21 cellular contexts compared by ENCODE assay signal in genomic region chr9:35380016-35380415, GRCh38.
DNase-seq lines count a peak whose midpoint lies in the region; ATAC-seq, FAIRE-seq and TF ChIP-seq lines count a peak whose summit lies in the region.
"Had no signal": no experiment of that assay in that cellular context is flagged by ENCODE, and none has a peak within 500 bp of the region (broad histone marks: within the 10 kb centered on the region; RNA-seq: fewer than 3 reads in every experiment).

No MANE protein-coding gene starts in this region.

- no peak for FAIRE-seq in HepG2 (lab: Jason Lieb, UNC)
- FAIRE-seq: A204.1, G401.6, GM12892, GM19239 had no signal

- H3K36me3 ChIP-seq in liver (ENCODE audit: control insufficient read depth in 4 of 4, insufficient read depth in 3 of 4, low read depth in 1 of 4, low read length in 3 of 4) = peaks cover 7 to 31% (median 19%) of the 10 kb centered on the region in 4 donors
- H3K36me3 ChIP-seq in HepG2 (replicated peaks in 1 of 2; ENCODE audit: control insufficient read depth in 1 of 2, insufficient read depth in 2 of 2, low read length in 2 of 2) = peaks cover 9 to 17% of the 10 kb centered on the region in 2 experiments; a peak in 4 of 5 replicates
- H3K36me3 ChIP-seq in testis (ENCODE audit: low read depth, missing control alignments) = no peaks in the 10 kb centered on the region

- H3K27ac ChIP-seq in liver (ENCODE audit: low read depth in 1 of 2, low read length in 2 of 2) = no peak overlapping the region
- H3K27ac ChIP-seq in HepG2 (ENCODE audit: extremely low read length, insufficient read depth, low read length) = no peak overlapping the region
- H3K27ac ChIP-seq in testis = peak overlapping the region; percentile 78 to 84
- H3K27ac ChIP-seq: 22Rv1, BLaER1, C4-2B had no signal

- H3K27me3 ChIP-seq in liver (ENCODE audit: control insufficient read depth in 4 of 4, insufficient read depth in 4 of 4, low read length in 3 of 4) (no peaks in the 10 kb centered on the region), HepG2 (ENCODE audit: control insufficient read depth in 1 of 2, insufficient read depth in 2 of 2, low read length in 2 of 2) (no peaks in the 10 kb centered on the region), testis (no peaks in the 10 kb centered on the region)
- H3K27me3 ChIP-seq: BLaER1 had no signal

- in situ Hi-C loops in HepG2 (cut with HindIII; ENCODE audit: extremely low pct_ligation_motif_present, low pct_unique_long_range_greater_than_20kb) = no loop called here

- TF ChIP-seq EP300 in HepG2 (IDR thresholded peaks at IDR 0.05; ENCODE audit: low read depth in 2 of 2, low read length in 2 of 2) (no peak), HepG2 (CRISPR knock-in tag; IDR thresholded peaks at IDR 0.05; ENCODE audit: borderline replicate concordance) (no peak)

- no TSS peak for BruUV-seq in HepG2 (replicated peaks; lab: Mats Ljungman, UMichigan)

- H3K9me3 ChIP-seq in liver (ENCODE audit: control insufficient read depth in 4 of 4, low read length in 3 of 4) = no peaks in the 10 kb centered on the region
- H3K9me3 ChIP-seq in HepG2 (ENCODE audit: low read length) = no peaks in the 10 kb centered on the region
- H3K9me3 ChIP-seq in testis = no peaks in the 10 kb centered on the region
- H3K9me3 ChIP-seq: BLaER1, Caco-2 had no signal

- 84% methylated on average over 3 of the region's 3 CpGs for WGBS in liver
- 100% methylated on average over 3 of the region's 3 CpGs for WGBS in HepG2 (ENCODE audit: low lambda C conversion rate)
- WGBS in testis, 2 donors = 58 to 64% methylated on average over 2 to 3 of the region's 3 CpGs

- TF ChIP-seq RAD21 in liver (IDR thresholded peaks at IDR 0.05) = no peak
- TF ChIP-seq RAD21 in HepG2 (CRISPR knock-in tag; IDR thresholded peaks at IDR 0.05) = no peak

- ATAC-seq in HepG2 (no peak), left lobe of liver (peak; percentile 27)
- ATAC-seq: CD8-positive, alpha-beta T cell; GM23338; HCT116 had no signal

- POLR2A ChIA-PET in HepG2 (lab: Yijun Ruan, JAX) = no interaction called here

- TF ChIP-seq CTCF in liver (IDR thresholded peaks at IDR 0.05; ENCODE audit: low read depth, low read length, missing input control) (no peak), HepG2 (CRISPR knock-in tag; IDR thresholded peaks at IDR 0.05) (no peak), testis (IDR thresholded peaks at IDR 0.05) (no peak)

- TF ChIP-seq POLR2A in HepG2 (IDR thresholded peaks at IDR 0.05; ENCODE audit: insufficient read depth in 1 of 2, low read depth in 2 of 2, low read length in 2 of 2) (no peak), testis (IDR thresholded peaks at IDR 0.05) (no peak)

- H3K9ac ChIP-seq in liver (ENCODE audit: low read depth in 1 of 2, low read length in 2 of 2) (no peak overlapping the region), HepG2 (ENCODE audit: insufficient read depth, low read depth, low read length) (no peak overlapping the region)
- H3K9ac ChIP-seq: BLaER1 had no signal

- DNase-seq in HepG2 (ENCODE audit: low spot score) = no peak
- no peak for DNase-seq in left lobe of liver (ENCODE audit: low spot score)
- DNase-seq in testis = no peak
- DNase-seq in activated naive CD4-positive, alpha-beta T cell (lab: John Stamatoyannopoulos, UW) = no peak
- no peak for DNase-seq in RPMI8226
- DNase-seq: Caco-2; CD4-positive, CD25-positive, alpha-beta regulatory T cell; CD8-positive, alpha-beta T cell; DMS153; DND-41; H9 had no signal

- no peak overlapping the region for H2AFZ ChIP-seq in HepG2 (ENCODE audit: low read length)
- H2AFZ ChIP-seq: GM23338 had no signal

- no peaks in the 10 kb centered on the region for H3K79me2 ChIP-seq in HepG2 (ENCODE audit: insufficient read depth, low read length)

- CTCF ChIA-PET in HepG2 (lab: Yijun Ruan, JAX; ENCODE audit: low intra/inter-chr PET ratio, low total read pairs) = no interaction called here

- H3K4me2 ChIP-seq in HepG2 (ENCODE audit: low read depth, low read length) = no peak overlapping the region
- H3K4me2 ChIP-seq: BLaER1, GM23338 had no signal

- H3K4me3 ChIP-seq in liver (ENCODE audit: low read depth in 1 of 3, low read length in 3 of 3) = no peak overlapping the region
- no peak overlapping the region for H3K4me3 ChIP-seq in HepG2 (replicated peaks in 1 of 3; ENCODE audit: insufficient read depth in 1 of 3, low read depth in 2 of 3, low read length in 3 of 3)
- H3K4me3 ChIP-seq in testis = no peak overlapping the region
- H3K4me3 ChIP-seq: BLaER1, GM23338 had no signal

- H4K20me1 ChIP-seq in HepG2 (ENCODE audit: insufficient read depth, low read length) = no peaks in the 10 kb centered on the region
- H4K20me1 ChIP-seq: BLaER1 had no signal

- intact Hi-C loops in HepG2 (cut with micrococcal nuclease; ENCODE audit: unreplicated experiment) = no loop called here
- intact Hi-C loops in testis (cut with DNase I; ENCODE audit: low total_unique reads) = no loop called here

- no peaks in the 10 kb centered on the region for H3K4me1 ChIP-seq in liver (ENCODE audit: control insufficient read depth in 4 of 4, insufficient read depth in 4 of 4, low read length in 3 of 4)
- no peaks in the 10 kb centered on the region for H3K4me1 ChIP-seq in HepG2 (ENCODE audit: insufficient read depth, low read length)
- peaks cover 14% of the 10 kb centered on the region for H3K4me1 ChIP-seq in testis
- H3K4me1 ChIP-seq: Caco-2 had no signal

TF ChIP-seq in liver, 16 proteins besides CTCF, POLR2A, EP300 and RAD21:
- TF ChIP-seq EGR1 (IDR thresholded peaks at IDR 0.05; ENCODE audit: low read depth in 2 of 2) = no peak
- peak; percentile 65 for TF ChIP-seq NR2F2 (IDR thresholded peaks at IDR 0.05)

TF ChIP-seq in HepG2, 621 proteins besides CTCF, POLR2A, EP300 and RAD21 (continues in another document):
- TF ChIP-seq ZKSCAN8 (CRISPR knock-in tag; IDR thresholded peaks at IDR 0.05; ENCODE audit: borderline replicate concordance) (no peak), ZNF646 (CRISPR knock-in tag; IDR thresholded peaks at IDR 0.05) (no peak), NCOA1 (CRISPR knock-in tag; IDR thresholded peaks at IDR 0.05) (no peak), KDM2A (CRISPR knock-in tag; IDR thresholded peaks at IDR 0.05; ENCODE audit: borderline replicate concordance, low read depth) (no peak), ZNF282 (IDR thresholded peaks at IDR 0.05; ENCODE audit: partially characterized antibody) (no peak), SMAD9 (CRISPR knock-in tag; IDR thresholded peaks at IDR 0.05) (no peak)
- TF ChIP-seq, protein P1, sequence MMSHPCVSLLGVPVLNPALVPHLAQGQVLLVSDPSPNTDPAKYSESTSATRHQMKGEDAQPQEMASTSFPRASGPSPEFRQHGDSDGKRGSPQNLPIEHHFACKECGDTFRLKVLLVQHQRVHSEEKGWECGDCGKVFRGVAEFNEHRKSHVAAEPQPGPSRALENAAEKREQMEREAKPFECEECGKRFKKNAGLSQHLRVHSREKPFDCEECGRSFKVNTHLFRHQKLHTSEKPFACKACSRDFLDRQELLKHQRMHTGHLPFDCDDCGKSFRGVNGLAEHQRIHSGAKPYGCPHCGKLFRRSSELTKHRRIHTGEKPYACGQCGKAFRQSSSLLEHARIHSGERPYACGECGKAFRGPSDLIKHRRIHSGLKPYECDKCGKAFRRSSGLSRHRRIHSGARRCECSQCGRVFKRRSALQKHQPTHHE (CRISPR knock-in tag; IDR thresholded peaks at IDR 0.05; ENCODE audit: borderline replicate concordance) = no peak

Comparison
In these comparisons a context has a peak if more than half of its experiments do, and no peak if none do; other contexts are left out.
1. H3K27ac ChIP-seq: peak in testis (2 of 2); none in liver (0 of 2) and HepG2 (single experiment).